17 cellular contexts compared by ENCODE assay signal in genomic region chr15:69838951-69839350, GRCh38.
"Had no signal": no experiment of that assay in that cellular context is flagged by ENCODE, and none has a peak within 500 bp of the region (broad histone marks: within the 10 kb centered on the region; RNA-seq: fewer than 3 reads in every experiment).

No MANE protein-coding gene starts in this region.

- H3K27ac ChIP-seq: dorsolateral prefrontal cortex, heart left ventricle, ovary, tibial artery, upper lobe of left lung, vagina had no signal

- DNase-seq: cortex of kidney; effector CD8-positive, alpha-beta T cell; heart left ventricle; hippocampal formation; natural killer cell; nucleus accumbens; ovary; right cardiac atrium; stimulated activated CD4-positive, alpha-beta T cell treated with anti-CD3 and anti-CD28 coated beads, Interleukin-4, amount 100 ng/mL, for 1 hour; stimulated activated CD8-positive, alpha-beta memory T cell treated with anti-CD3 and anti-CD28 coated beads, Interleukin-4, amount 100 ng/mL, for 48 hours; tibial artery; upper lobe of left lung had no signal

- H3K9me3 ChIP-seq: heart left ventricle, ovary, tibial artery, upper lobe of left lung, vagina had no signal

- ATAC-seq: heart left ventricle; natural killer cell; right cardiac atrium; stimulated activated memory B cell treated with anti-CD40 and anti-IgM and Interleukin-4, amounts not matched to agents 10 μg/mL and 1 μg/mL and 100 μg/mL, for 72 hours had no signal

- H3K4me3 Mint-ChIP-seq: natural killer cell; neural crest cell; stimulated activated memory B cell treated with anti-CD40 and anti-IgM and Interleukin-4, amounts not matched to agents 10 μg/mL and 1 μg/mL and 100 μg/mL, for 72 hours; stimulated activated naive CD8-positive, alpha-beta T cell treated with anti-CD3 and anti-CD28 coated beads, Interleukin-15, Interleukin-2, amounts not matched to agents 100 ng/mL and 50 ng/mL, for 24 hours had no signal

- H3K9me3 Mint-ChIP-seq: natural killer cell; neural crest cell; stimulated activated memory B cell treated with anti-CD40 and anti-IgM and Interleukin-4, amounts not matched to agents 10 μg/mL and 1 μg/mL and 100 μg/mL, for 72 hours; stimulated activated naive CD8-positive, alpha-beta T cell treated with anti-CD3 and anti-CD28 coated beads, Interleukin-15, Interleukin-2, amounts not matched to agents 100 ng/mL and 50 ng/mL, for 24 hours had no signal

- H3K27me3 Mint-ChIP-seq: stimulated activated naive CD8-positive, alpha-beta T cell treated with anti-CD3 and anti-CD28 coated beads, Interleukin-15, Interleukin-2, amounts not matched to agents 100 ng/mL and 50 ng/mL, for 24 hours had no signal

- H3K4me1 Mint-ChIP-seq: natural killer cell had no signal

- H3K36me3 Mint-ChIP-seq: natural killer cell; stimulated activated memory B cell treated with anti-CD40 and anti-IgM and Interleukin-4, amounts not matched to agents 10 μg/mL and 1 μg/mL and 100 μg/mL, for 72 hours had no signal

- H3K4me1 ChIP-seq: tibial artery, upper lobe of left lung had no signal

- H3K27me3 ChIP-seq: ovary, upper lobe of left lung, vagina had no signal

- H3K36me3 ChIP-seq: heart left ventricle, ovary, tibial artery, upper lobe of left lung, vagina had no signal

- H3K27ac Mint-ChIP-seq: natural killer cell; stimulated activated memory B cell treated with anti-CD40 and anti-IgM and Interleukin-4, amounts not matched to agents 10 μg/mL and 1 μg/mL and 100 μg/mL, for 72 hours; stimulated activated naive CD8-positive, alpha-beta T cell treated with anti-CD3 and anti-CD28 coated beads, Interleukin-15, Interleukin-2, amounts not matched to agents 100 ng/mL and 50 ng/mL, for 24 hours had no signal

- H3K4me3 ChIP-seq: dorsolateral prefrontal cortex, heart left ventricle, ovary, tibial artery, upper lobe of left lung, vagina had no signal
